In the genomic region with DNA sequence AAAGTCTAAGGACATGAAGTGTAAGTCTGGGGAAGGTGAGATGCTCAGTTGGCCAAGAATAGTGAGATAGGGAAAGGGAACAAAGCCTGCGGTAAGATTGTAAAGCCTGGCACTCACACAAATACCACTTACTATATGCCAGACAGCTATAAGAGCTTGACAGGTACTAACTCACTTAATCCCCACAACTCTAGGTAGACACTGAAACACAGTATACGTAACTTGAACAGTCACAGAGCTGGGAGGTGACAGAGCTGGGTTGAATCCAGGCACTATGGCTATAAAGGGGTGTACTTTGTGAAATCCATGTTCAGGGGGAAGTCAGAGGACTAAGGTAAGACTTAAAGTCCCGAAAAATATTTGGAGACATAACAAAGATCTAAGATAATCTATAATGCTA, we compare ENCODE assay signal across 20 cellular contexts.
"Had no signal": no experiment of that assay in that cellular context is flagged by ENCODE, and none has a peak within 500 bp of the region (broad histone marks: within the 10 kb centered on the region; RNA-seq: fewer than 3 reads in every experiment).

No MANE protein-coding gene starts in this region.

- H3K27ac Mint-ChIP-seq: activated CD8-positive, alpha-beta T cell treated with anti-CD3 and anti-CD28 coated beads for 36 hours; activated naive CD4-positive, alpha-beta T cell treated with anti-CD3 and anti-CD28 coated beads, Interleukin-2, amount 10 ng/mL, durations not matched to agents 7 days and 5 days; activated naive CD8-positive, alpha-beta T cell treated with anti-CD3 and anti-CD28 coated beads, Interleukin-2, amount 50 U/mL, for 24 hours; activated T-cell treated with anti-CD3 and anti-CD28 coated beads, Interleukin-2, amount 50 U/mL, for 24 hours; nephron progenitor cell; T-helper 2 cell treated with Interferon-gamma antibody and Interleukin-4, amounts not matched to agents 5 μg/mL and 100 μg/mL, for 36 hours had no signal

- H3K4me3 Mint-ChIP-seq: activated CD8-positive, alpha-beta T cell treated with anti-CD3 and anti-CD28 coated beads for 36 hours; activated naive CD4-positive, alpha-beta T cell treated with anti-CD3 and anti-CD28 coated beads, Interleukin-2, amount 10 ng/mL, durations not matched to agents 7 days and 5 days; activated naive CD8-positive, alpha-beta T cell treated with anti-CD3 and anti-CD28 coated beads, Interleukin-2, amount 50 U/mL, for 24 hours; activated T-cell treated with anti-CD3 and anti-CD28 coated beads, Interleukin-2, amount 50 U/mL, for 24 hours; nephron progenitor cell; T-helper 2 cell treated with Interferon-gamma antibody and Interleukin-4, amounts not matched to agents 5 μg/mL and 100 μg/mL, for 36 hours had no signal

- H3K27ac ChIP-seq: coronary artery had no signal

- H3K4me1 Mint-ChIP-seq: nephron progenitor cell had no signal

- H3K27me3 Mint-ChIP-seq: activated CD8-positive, alpha-beta T cell treated with anti-CD3 and anti-CD28 coated beads for 36 hours; activated naive CD4-positive, alpha-beta T cell treated with anti-CD3 and anti-CD28 coated beads, Interleukin-2, amount 10 ng/mL, durations not matched to agents 7 days and 5 days; activated naive CD8-positive, alpha-beta T cell treated with anti-CD3 and anti-CD28 coated beads, Interleukin-2, amount 50 U/mL, for 24 hours; activated T-cell treated with anti-CD3 and anti-CD28 coated beads, Interleukin-2, amount 50 U/mL, for 24 hours had no signal

- H3K27me3 ChIP-seq: sigmoid colon, tibial nerve had no signal

- ATAC-seq: activated CD8-positive, alpha-beta T cell treated with anti-CD3 and anti-CD28 coated beads for 36 hours; activated naive CD8-positive, alpha-beta T cell treated with anti-CD3 and anti-CD28 coated beads, Interleukin-2, amount 50 U/mL, for 24 hours; stimulated activated naive CD8-positive, alpha-beta T cell treated with anti-CD3 and anti-CD28 coated beads, Interleukin-15, Interleukin-2, amounts not matched to agents 100 U/mL and 50 U/mL, for 24 hours had no signal

- H3K4me3 ChIP-seq: coronary artery, sigmoid colon, tibial nerve had no signal

- DNase-seq: activated CD4-positive, alpha-beta T cell treated with anti-CD3 and anti-CD28 coated beads for 48 hours; activated CD4-positive, CD25-positive, alpha-beta regulatory T cell; activated CD8-positive, alpha-beta T cell treated with anti-CD3 and anti-CD28 coated beads for 36 hours; activated naive CD4-positive, alpha-beta T cell treated with anti-CD3 and anti-CD28 coated beads, Interleukin-2, amount 10 ng/mL, durations not matched to agents 7 days and 5 days; activated naive CD8-positive, alpha-beta T cell treated with anti-CD3 and anti-CD28 coated beads, Interleukin-2, amount 50 U/mL, for 24 hours; activated T-cell treated with anti-CD3 and anti-CD28 coated beads, Interleukin-2, amount 50 U/mL, for 24 hours; anterior cingulate cortex; erythroblast; hypothalamus; islet precursor cell; mesenchymal stem cell; nephron progenitor cell; nucleus accumbens; posterior cingulate gyrus; sigmoid colon; stimulated activated CD4-positive, alpha-beta T cell treated with anti-CD3 and anti-CD28 coated beads, Interleukin-4, amount 100 ng/mL, for 4 hours; stimulated activated naive CD8-positive, alpha-beta T cell treated with anti-CD3 and anti-CD28 coated beads, Interleukin-15, Interleukin-2, amounts not matched to agents 100 U/mL and 50 U/mL, for 24 hours had no signal

- H3K9me3 ChIP-seq: sigmoid colon, tibial nerve had no signal

- H3K36me3 ChIP-seq: sigmoid colon, tibial nerve had no signal

- H3K9me3 Mint-ChIP-seq: activated CD8-positive, alpha-beta T cell treated with anti-CD3 and anti-CD28 coated beads for 36 hours; activated naive CD4-positive, alpha-beta T cell treated with anti-CD3 and anti-CD28 coated beads, Interleukin-2, amount 10 ng/mL, durations not matched to agents 7 days and 5 days; activated naive CD8-positive, alpha-beta T cell treated with anti-CD3 and anti-CD28 coated beads, Interleukin-2, amount 50 U/mL, for 24 hours; activated T-cell treated with anti-CD3 and anti-CD28 coated beads, Interleukin-2, amount 50 U/mL, for 24 hours; nephron progenitor cell; T-helper 2 cell treated with Interferon-gamma antibody and Interleukin-4, amounts not matched to agents 5 μg/mL and 100 μg/mL, for 36 hours had no signal
